In the genomic region with DNA sequence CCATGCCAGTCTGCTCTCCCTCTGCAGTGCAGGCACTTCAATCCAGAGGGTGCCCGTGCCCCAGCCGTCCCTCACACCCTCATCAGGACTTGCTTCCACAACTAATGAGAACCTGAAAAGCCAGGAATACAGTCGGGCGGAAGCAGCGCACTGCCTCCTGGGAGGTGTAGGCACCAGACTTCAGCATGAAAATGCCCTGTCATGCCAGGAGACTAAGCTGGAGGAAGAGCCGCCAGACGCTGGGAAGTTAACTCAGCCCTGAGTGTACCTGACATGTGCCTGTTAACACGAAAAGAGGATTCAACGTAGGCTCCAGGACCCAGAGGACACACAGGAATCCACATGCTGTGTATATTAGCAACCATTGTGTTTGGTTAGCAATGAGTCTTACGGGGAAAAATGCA, we compare ENCODE assay signal across 8 cellular contexts. TPM values are rescaled to one million over a fixed set of nuclear protein-coding genes. Genes with fewer than 3 reads are reported as not detected.
DNase-seq lines count a peak whose midpoint lies in the region; ATAC-seq and TF ChIP-seq lines count a peak whose summit lies in the region.

No MANE protein-coding gene starts in this region.

- H3K79me2 ChIP-seq in osteoblast (ENCODE audit: insufficient read depth, low read length), result no peaks in the 10 kb centered on the region

- peak overlapping the region; percentile 3 to 64 (median 42); a peak in 18 of 22 replicates for H3K9ac ChIP-seq in BLaER1 treated with 17β-estradiol and CSF1 and Interleukin-3, amounts not matched to agents 10 nM and 100 nM

- H3K4me3 ChIP-seq in BLaER1 treated with 17β-estradiol and CSF1 and Interleukin-3, amounts not matched to agents 10 nM and 100 nM, result peak overlapping the region in 6 of 10 experiments; percentile 2 to 53 (median 22); a peak in 8 of 20 replicates
- H3K4me3 ChIP-seq in SJSA1 (no peak overlapping the region), heart left ventricle (peak overlapping the region in 3 of 12 donors; percentile 12 to 32 (median 13)), osteoblast (ENCODE audit: insufficient read depth, low read length) (peak overlapping the region; percentile 59)

- peaks cover 14 to 51% (median 36%) of the 10 kb centered on the region in 10 experiments for H3K4me1 ChIP-seq in BLaER1 treated with 17β-estradiol and CSF1 and Interleukin-3, amounts not matched to agents 10 nM and 100 nM
- H3K4me1 ChIP-seq in SJSA1 (replicated peaks) (peaks cover 4% of the 10 kb centered on the region; the same call in 1 of the 2 replicates), heart left ventricle (peaks cover 0 to 4% (median 0%) of the 10 kb centered on the region in 12 donors), osteoblast (ENCODE audit: insufficient read depth, low read length) (peaks cover 12% of the 10 kb centered on the region)

- H3K9me3 ChIP-seq in BLaER1 treated with 17β-estradiol and CSF1 and Interleukin-3, amounts not matched to agents 10 nM and 100 nM (replicated peaks in 1 of 11), result peaks cover 0 to 21% (median 13%) of the 10 kb centered on the region in 11 experiments; a peak in 14 of 22 replicates
- no peaks in the 10 kb centered on the region for H3K9me3 ChIP-seq in SJSA1 (replicated peaks)
- H3K9me3 ChIP-seq in heart left ventricle, result no peaks in the 10 kb centered on the region
- no peaks in the 10 kb centered on the region for H3K9me3 ChIP-seq in osteoblast (ENCODE audit: low read depth, low read length)

- H3K27me3 ChIP-seq in BLaER1 treated with 17β-estradiol and CSF1 and Interleukin-3, amounts not matched to agents 10 nM and 100 nM, result no peaks in the 10 kb centered on the region
- H3K27me3 ChIP-seq in SJSA1 (replicated peaks) (no peaks in the 10 kb centered on the region), heart left ventricle (peaks cover 0 to 4% (median 0%) of the 10 kb centered on the region in 9 donors), osteoblast (ENCODE audit: insufficient read depth, low read length) (no peaks in the 10 kb centered on the region)

- DNase-seq in SJSA1 (ENCODE audit: low read depth in 1 of 2, low spot score in 2 of 2) (peak in 1 of 2 experiments; percentile 31), heart left ventricle (peak in 4 of 5 donors; percentile 40 to 70 (median 62)), osteoblast (ENCODE audit: insufficient read length, low spot score, missing footprints) (peak; percentile 63), H4 (ENCODE audit: low spot score) (no peak), mesenteric fat pad (ENCODE audit: low spot score) (no peak)

- no peaks in the 10 kb centered on the region for H4K20me1 ChIP-seq in BLaER1 treated with 17β-estradiol and CSF1 and Interleukin-3, amounts not matched to agents 10 nM and 100 nM
- no peaks in the 10 kb centered on the region for H4K20me1 ChIP-seq in osteoblast (ENCODE audit: insufficient read depth, low read length)

- WGBS in heart left ventricle, 4 donors, result 38 to 56% (median 42%) methylated on average over 10 of the region's 10 CpGs

- peak overlapping the region; percentile 65 to 87 (median 79) for H3K4me2 ChIP-seq in BLaER1 treated with 17β-estradiol and CSF1 and Interleukin-3, amounts not matched to agents 10 nM and 100 nM
- peak overlapping the region; percentile 75 for H3K4me2 ChIP-seq in osteoblast (ENCODE audit: insufficient read depth, low read length)

- peak overlapping the region; percentile 90 for H2AFZ ChIP-seq in osteoblast (ENCODE audit: low read length)

- TF ChIP-seq CTCF in heart left ventricle (IDR thresholded peaks at IDR 0.05), result no peak
- TF ChIP-seq CTCF in osteoblast (IDR thresholded peaks at IDR 0.05; ENCODE audit: extremely low read depth, low read depth, low read length), result peak; percentile 6

- peak overlapping the region in 10 of 11 experiments; percentile 39 to 76 (median 56); a peak in 20 of 22 replicates for H3K27ac ChIP-seq in BLaER1 treated with 17β-estradiol and CSF1 and Interleukin-3, amounts not matched to agents 10 nM and 100 nM
- H3K27ac ChIP-seq in SJSA1, result peak overlapping the region; percentile 22; the same call in 1 of the 2 replicates
- no peak overlapping the region for H3K27ac ChIP-seq in heart left ventricle
- H3K27ac ChIP-seq in osteoblast (ENCODE audit: low read depth, low read length), result peak overlapping the region; percentile 71

- intact Hi-C loops in heart left ventricle (cut with DNase I), result no loop called here

- H3K36me3 ChIP-seq in BLaER1 treated with 17β-estradiol and CSF1 and Interleukin-3, amounts not matched to agents 10 nM and 100 nM, result no peaks in the 10 kb centered on the region
- H3K36me3 ChIP-seq in SJSA1, result no peaks in the 10 kb centered on the region
- H3K36me3 ChIP-seq in heart left ventricle, result no peaks in the 10 kb centered on the region
- H3K36me3 ChIP-seq in osteoblast (ENCODE audit: insufficient read depth, low read length), result no peaks in the 10 kb centered on the region

- ATAC-seq in heart left ventricle, result peak; percentile 42 to 89 (median 84)
- ATAC-seq in HG02798 (IDR thresholded peaks at IDR 0.05; ENCODE audit: poor library complexity, unreplicated experiment), result no peak
- no peak for ATAC-seq in GM18870 (IDR thresholded peaks at IDR 0.05; ENCODE audit: unreplicated experiment)

- TF ChIP-seq POLR2A in heart left ventricle (IDR thresholded peaks at IDR 0.05), result no peak

RNA-seq across cellular contexts. Expression of a gene that starts 40.0 kb away (rescaled TPM):
- total RNA-seq in SJSA1 (2014; rRNA removed; shearing (Covaris generic)), result 8.4 and 10.7 TPM in 2 replicates
- 10 to 100 TPM in 8 of 9 donors, 1 to 10 TPM in 1; 9.7 to 41.4 (median 19.4) TPM for total RNA-seq in heart left ventricle
- 10 to 100 TPM in 1 of 2 donors, 1 to 10 TPM in 1; 6.7 to 12.4 TPM for polyA plus RNA-seq in heart left ventricle
- 23.5 and 23.9 TPM in 2 replicates for total RNA-seq in osteoblast
- 4.6 and 4.9 TPM in 2 replicates for total RNA-seq in H4 (2014; rRNA removed; shearing (Covaris generic))
- total RNA-seq in mesenteric fat pad, result 30.9 TPM

Comparison
In these comparisons a context has a peak if more than half of its experiments do, and no peak if none do; other contexts are left out.
1. H3K27ac ChIP-seq: peak in BLaER1 treated with 17β-estradiol and CSF1 and Interleukin-3, amounts not matched to agents 10 nM and 100 nM (10 of 11), SJSA1 (single experiment) and osteoblast (single experiment); none in heart left ventricle (0 of 12).
2. DNase-seq: peak in heart left ventricle (4 of 5) and osteoblast (single experiment); none in H4 (single experiment) and mesenteric fat pad (single experiment).
3. ATAC-seq: peak in heart left ventricle (4 of 4); none in HG02798 (single experiment) and GM18870 (single experiment).